1 cellular context compared by ENCODE assay signal in genomic region chr11:116833816-116834534, GRCh38.
TF ChIP-seq lines count a peak whose summit lies in the region.

No MANE protein-coding gene starts in this region.

TF ChIP-seq in HepG2, 621 proteins besides CTCF, POLR2A, EP300 and RAD21 (continued from another document and continues in another):
- TF ChIP-seq ZBTB39 (CRISPR knock-in tag; IDR thresholded peaks at IDR 0.05) (no peak), ARID4A (CRISPR knock-in tag; IDR thresholded peaks at IDR 0.05; ENCODE audit: borderline replicate concordance) (peak; percentile 60; the same call in 1 of the 2 replicates), HDAC1 (CRISPR knock-in tag; IDR thresholded peaks at IDR 0.05) (peak; percentile 33), RFX5 (IDR thresholded peaks at IDR 0.05; ENCODE audit: low read depth, low read length) (no peak), FOXA3 (CRISPR knock-in tag; IDR thresholded peaks at IDR 0.05) (peak; percentile 59; the same call in 1 of the 2 replicates), ZNF160 (CRISPR knock-in tag; IDR thresholded peaks at IDR 0.05) (no peak), ZKSCAN8 (CRISPR knock-in tag; IDR thresholded peaks at IDR 0.05; ENCODE audit: borderline replicate concordance) (no peak), GRHL1 (CRISPR knock-in tag; conservative IDR thresholded peaks at IDR 0.05) (no peak), ZNF772 (CRISPR knock-in tag; IDR thresholded peaks at IDR 0.05) (peak; percentile 74), ZZZ3 (CRISPR knock-in tag; IDR thresholded peaks at IDR 0.05; ENCODE audit: borderline replicate concordance) (no peak), AKAP8 (CRISPR knock-in tag; IDR thresholded peaks at IDR 0.05) (peak; percentile 95), THYN1 (CRISPR knock-in tag; IDR thresholded peaks at IDR 0.05; ENCODE audit: borderline replicate concordance, low read depth) (no peak), MTF1 (CRISPR knock-in tag; IDR thresholded peaks at IDR 0.05) (no peak), FOXK1 (CRISPR knock-in tag; IDR thresholded peaks at IDR 0.05; ENCODE audit: borderline replicate concordance, low read depth) (peak; percentile 24; the same call in 1 of the 2 replicates), ZNF678 (CRISPR knock-in tag; IDR thresholded peaks at IDR 0.05) (0 out of 2 replicates have a peak, but pooled peaks have one; percentile 42), SALL1 (CRISPR knock-in tag; IDR thresholded peaks at IDR 0.05) (peak; percentile 92), RARG (CRISPR knock-in tag; IDR thresholded peaks at IDR 0.05; ENCODE audit: low read depth) (no peak), MIER2 (CRISPR knock-in tag; IDR thresholded peaks at IDR 0.05) (peak; percentile 62), AHDC1 (CRISPR knock-in tag; IDR thresholded peaks at IDR 0.05; ENCODE audit: borderline replicate concordance) (no peak; the same call in 1 of the 2 replicates), HIC2 (CRISPR knock-in tag; IDR thresholded peaks at IDR 0.05; ENCODE audit: low read depth) (no peak; the same call in 1 of the 2 replicates), MXD4 (CRISPR knock-in tag; IDR thresholded peaks at IDR 0.05) (peak; percentile 41; the same call in 1 of the 2 replicates), SP140L (CRISPR knock-in tag; IDR thresholded peaks at IDR 0.05; ENCODE audit: borderline replicate concordance) (peak; percentile 23; the same call in 1 of the 2 replicates), FUBP1 (CRISPR knock-in tag; IDR thresholded peaks at IDR 0.05; ENCODE audit: borderline replicate concordance) (no peak; the same call in 1 of the 2 replicates), MED13 (CRISPR knock-in tag; IDR thresholded peaks at IDR 0.05) (no peak), XRCC5 (optimal IDR thresholded peaks at IDR 0.05; ENCODE audit: low read length) (no peak), ZNF782 (CRISPR knock-in tag; IDR thresholded peaks at IDR 0.05; ENCODE audit: borderline replicate concordance) (peak; percentile 54; the same call in 1 of the 2 replicates), ZNF512 (CRISPR knock-in tag; IDR thresholded peaks at IDR 0.05) (no peak), ZSCAN9 (CRISPR knock-in tag; IDR thresholded peaks at IDR 0.05; ENCODE audit: borderline replicate concordance) (0 out of 2 replicates have a peak, but pooled peaks have one; percentile 69), SNAPC2 (CRISPR knock-in tag; IDR thresholded peaks at IDR 0.05) (no peak), IKZF4 (CRISPR knock-in tag; IDR thresholded peaks at IDR 0.05; ENCODE audit: borderline replicate concordance, low read depth, not compliant biosample characterization) (peak; percentile 49), HOXD1 (CRISPR knock-in tag; IDR thresholded peaks at IDR 0.05) (no peak), KAT7 (CRISPR knock-in tag; IDR thresholded peaks at IDR 0.05; ENCODE audit: borderline replicate concordance) (no peak), SRY (CRISPR knock-in tag; IDR thresholded peaks at IDR 0.05) (peak; percentile 88; the same call in 1 of the 2 replicates), ZNF121 (CRISPR knock-in tag; IDR thresholded peaks at IDR 0.05) (no peak), ZNF766 (CRISPR knock-in tag; IDR thresholded peaks at IDR 0.05; ENCODE audit: borderline replicate concordance) (peak; percentile 52; the same call in 1 of the 2 replicates), POLR2AphosphoS2 (IDR thresholded peaks at IDR 0.05; ENCODE audit: low read depth, low read length) (peak; percentile 75; the same call in 1 of the 2 replicates), ARID2 (CRISPR knock-in tag; IDR thresholded peaks at IDR 0.05; ENCODE audit: borderline replicate concordance) (peak; percentile 33; the same call in 1 of the 2 replicates), DNMT3B (CRISPR knock-in tag; conservative IDR thresholded peaks at IDR 0.05) (no peak), ZNF598 (CRISPR knock-in tag; IDR thresholded peaks at IDR 0.05; ENCODE audit: borderline replicate concordance) (no peak; the same call in 1 of the 2 replicates), MBD4 (IDR thresholded peaks at IDR 0.05; ENCODE audit: borderline replicate concordance, low read length) (no peak), ZNF510 (CRISPR knock-in tag; IDR thresholded peaks at IDR 0.05; ENCODE audit: low read depth) (no peak), NR0B2 (CRISPR knock-in tag; IDR thresholded peaks at IDR 0.05) (no peak)
